ENCODE assay signal across 25 cellular contexts in the genomic region with DNA sequence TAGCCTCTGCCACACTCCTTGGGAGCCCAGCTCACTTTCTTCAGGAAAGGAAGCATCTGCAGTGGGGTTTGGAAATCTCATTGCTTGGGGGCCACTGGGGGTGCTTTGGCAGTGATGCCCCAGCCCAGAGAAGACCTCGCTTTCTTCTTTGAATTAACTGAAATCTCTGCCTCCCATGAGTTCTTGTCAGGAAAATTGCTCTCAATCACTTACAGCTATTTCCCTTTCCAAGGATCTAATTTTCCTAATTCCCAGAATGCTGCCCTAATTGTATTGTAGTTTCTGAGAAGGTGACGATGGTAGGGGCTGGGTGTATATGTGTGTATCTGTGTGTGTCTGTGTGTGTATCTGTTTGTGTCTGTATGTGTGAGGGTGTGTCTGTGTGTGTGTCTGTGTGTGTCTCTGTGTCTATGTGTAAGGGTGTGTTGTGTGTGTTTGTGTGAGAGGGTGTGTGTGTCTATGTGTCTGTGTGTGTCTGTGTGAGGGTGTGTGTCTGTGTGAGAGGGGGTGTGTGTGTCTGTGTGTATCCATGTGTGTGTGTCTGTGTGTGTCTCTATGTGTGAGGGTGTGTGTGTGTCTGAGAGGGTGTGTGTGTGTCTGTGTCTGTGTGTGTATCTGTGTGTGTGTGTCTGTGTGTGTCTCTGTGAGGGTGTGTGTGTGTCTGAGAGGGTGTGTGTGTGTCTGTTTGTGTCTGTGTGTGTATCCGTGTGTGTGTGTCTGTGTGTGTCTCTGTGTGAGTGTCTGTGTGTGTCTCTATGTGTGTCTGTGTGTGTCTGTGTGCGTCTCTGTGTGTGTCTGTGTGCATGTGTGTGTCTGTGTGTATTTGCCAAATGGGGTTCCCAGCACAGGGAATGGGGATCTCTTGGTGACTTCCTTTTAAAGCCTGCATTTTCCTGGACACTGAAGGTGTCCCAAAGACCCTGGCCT.
"Had no signal": no experiment of that assay in that cellular context is flagged by ENCODE, and none has a peak within 500 bp of the region (broad histone marks: within the 10 kb centered on the region; RNA-seq: fewer than 3 reads in every experiment).

No MANE protein-coding gene starts in this region.

- H3K4me3 Mint-ChIP-seq: activated B cell treated with CpG ODN at 0.5 μM for 24 hours; activated CD4-positive, alpha-beta memory T cell treated with anti-CD3 and anti-CD28 coated beads for 36 hours; activated naive CD4-positive, alpha-beta T cell treated with anti-CD3 and anti-CD28 coated beads, Interleukin-2, amount 10 ng/mL, durations not matched to agents 7 days and 5 days; activated naive CD8-positive, alpha-beta T cell treated with anti-CD3 and anti-CD28 coated beads, Interleukin-2, amount 50 U/mL, for 24 hours; activated T-helper 17 cell treated with anti-CD3 and anti-CD28 coated beads, Interleukin-2, amount 50 U/mL, for 72 hours; brain; neural crest cell; stimulated activated effector memory CD8-positive, alpha-beta T cell treated with anti-CD3 and anti-CD28 coated beads, Interleukin-12 subunit alpha, Interleukin-12 subunit beta, amount 100 ng/mL, for 72 hours; T-cell had no signal

- H3K27ac Mint-ChIP-seq: activated B cell treated with CpG ODN at 0.5 μM for 24 hours; activated CD4-positive, alpha-beta memory T cell treated with anti-CD3 and anti-CD28 coated beads for 36 hours; activated naive CD4-positive, alpha-beta T cell treated with anti-CD3 and anti-CD28 coated beads, Interleukin-2, amount 10 ng/mL, durations not matched to agents 7 days and 5 days; activated naive CD8-positive, alpha-beta T cell treated with anti-CD3 and anti-CD28 coated beads, Interleukin-2, amount 50 U/mL, for 24 hours; activated T-helper 17 cell treated with anti-CD3 and anti-CD28 coated beads, Interleukin-2, amount 50 U/mL, for 72 hours; stimulated activated effector memory CD8-positive, alpha-beta T cell treated with anti-CD3 and anti-CD28 coated beads, Interleukin-12 subunit alpha, Interleukin-12 subunit beta, amount 100 ng/mL, for 72 hours; T-cell had no signal

- H3K27me3 ChIP-seq: heart left ventricle, upper lobe of right lung had no signal

- ATAC-seq: activated naive CD8-positive, alpha-beta T cell treated with anti-CD3 and anti-CD28 coated beads, Interleukin-2, amount 50 U/mL, for 24 hours; activated T-helper 17 cell treated with anti-CD3 and anti-CD28 coated beads, Interleukin-2, amount 50 U/mL, for 72 hours; esophagus mucosa; gastroesophageal sphincter; heart left ventricle; psoas muscle; right cardiac atrium; stimulated activated effector memory CD8-positive, alpha-beta T cell treated with anti-CD3 and anti-CD28 coated beads, Interleukin-12 subunit alpha, Interleukin-12 subunit beta, amount 100 ng/mL, for 72 hours; T-cell; upper lobe of right lung had no signal

- H3K36me3 ChIP-seq: gastroesophageal sphincter, heart left ventricle, left ventricle myocardium inferior, upper lobe of right lung had no signal

- H3K4me1 Mint-ChIP-seq: activated B cell treated with CpG ODN at 0.5 μM for 24 hours; activated naive CD4-positive, alpha-beta T cell treated with anti-CD3 and anti-CD28 coated beads, Interleukin-2, amount 10 ng/mL, durations not matched to agents 7 days and 5 days; activated naive CD8-positive, alpha-beta T cell treated with anti-CD3 and anti-CD28 coated beads, Interleukin-2, amount 50 U/mL, for 24 hours; activated T-helper 17 cell treated with anti-CD3 and anti-CD28 coated beads, Interleukin-2, amount 50 U/mL, for 72 hours; brain; neural crest cell; stimulated activated effector memory CD8-positive, alpha-beta T cell treated with anti-CD3 and anti-CD28 coated beads, Interleukin-12 subunit alpha, Interleukin-12 subunit beta, amount 100 ng/mL, for 72 hours; T-cell had no signal

- H3K9me3 Mint-ChIP-seq: activated B cell treated with CpG ODN at 0.5 μM for 24 hours; activated CD4-positive, alpha-beta memory T cell treated with anti-CD3 and anti-CD28 coated beads for 36 hours; activated naive CD4-positive, alpha-beta T cell treated with anti-CD3 and anti-CD28 coated beads, Interleukin-2, amount 10 ng/mL, durations not matched to agents 7 days and 5 days; activated naive CD8-positive, alpha-beta T cell treated with anti-CD3 and anti-CD28 coated beads, Interleukin-2, amount 50 U/mL, for 24 hours; activated T-helper 17 cell treated with anti-CD3 and anti-CD28 coated beads, Interleukin-2, amount 50 U/mL, for 72 hours; neural crest cell; stimulated activated effector memory CD8-positive, alpha-beta T cell treated with anti-CD3 and anti-CD28 coated beads, Interleukin-12 subunit alpha, Interleukin-12 subunit beta, amount 100 ng/mL, for 72 hours; T-cell had no signal

- H3K27me3 Mint-ChIP-seq: activated B cell treated with CpG ODN at 0.5 μM for 24 hours; activated CD4-positive, alpha-beta memory T cell treated with anti-CD3 and anti-CD28 coated beads for 36 hours; activated naive CD4-positive, alpha-beta T cell treated with anti-CD3 and anti-CD28 coated beads, Interleukin-2, amount 10 ng/mL, durations not matched to agents 7 days and 5 days; activated naive CD8-positive, alpha-beta T cell treated with anti-CD3 and anti-CD28 coated beads, Interleukin-2, amount 50 U/mL, for 24 hours; activated T-helper 17 cell treated with anti-CD3 and anti-CD28 coated beads, Interleukin-2, amount 50 U/mL, for 72 hours; T-cell had no signal

- H3K4me3 ChIP-seq: gastroesophageal sphincter, heart left ventricle, left ventricle myocardium inferior, psoas muscle, smooth muscle cell, upper lobe of right lung had no signal

- DNase-seq: activated B cell treated with CpG ODN at 0.5 μM for 24 hours; activated CD4-positive, alpha-beta memory T cell treated with anti-CD3 and anti-CD28 coated beads for 36 hours; activated CD4-positive, alpha-beta T cell treated with anti-CD3 and anti-CD28 coated beads for 4 hours; activated naive CD4-positive, alpha-beta T cell treated with anti-CD3 and anti-CD28 coated beads, Interleukin-2, amount 10 ng/mL, durations not matched to agents 7 days and 5 days; activated naive CD8-positive, alpha-beta T cell treated with anti-CD3 and anti-CD28 coated beads, Interleukin-2, amount 50 U/mL, for 24 hours; activated T-cell treated with anti-CD3 and anti-CD28 coated beads for 4 hours; anterior cingulate cortex; cortex of kidney; effector CD4-positive, alpha-beta T cell; heart left ventricle; left ventricle myocardium inferior; mammary epithelial cell; psoas muscle; right cardiac atrium; stimulated activated CD4-positive, alpha-beta T cell treated with anti-CD3 and anti-CD28 coated beads, Interleukin-4, amount 100 ng/mL, for 24 hours; T-helper 9 cell had no signal

- H3K9me3 ChIP-seq: gastroesophageal sphincter, heart left ventricle, left ventricle myocardium inferior, psoas muscle, upper lobe of right lung had no signal

- H3K4me1 ChIP-seq: gastroesophageal sphincter, heart left ventricle, left ventricle myocardium inferior, psoas muscle, upper lobe of right lung had no signal

- H3K27ac ChIP-seq: gastroesophageal sphincter, heart left ventricle, left ventricle myocardium inferior, psoas muscle, upper lobe of right lung had no signal

- H3K36me3 Mint-ChIP-seq: activated CD4-positive, alpha-beta memory T cell treated with anti-CD3 and anti-CD28 coated beads for 36 hours; activated naive CD4-positive, alpha-beta T cell treated with anti-CD3 and anti-CD28 coated beads, Interleukin-2, amount 10 ng/mL, durations not matched to agents 7 days and 5 days; brain; stimulated activated effector memory CD8-positive, alpha-beta T cell treated with anti-CD3 and anti-CD28 coated beads, Interleukin-12 subunit alpha, Interleukin-12 subunit beta, amount 100 ng/mL, for 72 hours; T-cell had no signal
